Comparison of ENCODE assay signal across 14 cellular contexts in genomic region chr12:22190-22529, GRCh38. TPM values are rescaled to one million over a fixed set of nuclear protein-coding genes. Genes with fewer than 3 reads are reported as not detected.
DNase-seq lines count a peak whose midpoint lies in the region; ATAC-seq and TF ChIP-seq lines count a peak whose summit lies in the region.
"Had no signal": no experiment of that assay in that cellular context is flagged by ENCODE, and none has a peak within 500 bp of the region (broad histone marks: within the 10 kb centered on the region; RNA-seq: fewer than 3 reads in every experiment).

No MANE protein-coding gene starts in this region.

- H4K20me1 ChIP-seq in GM23338 (replicated peaks; ENCODE audit: insufficient read depth), result no peaks in the 10 kb centered on the region; the same call in 1 of the 2 replicates
- peaks cover 15% of the 10 kb centered on the region for H4K20me1 ChIP-seq in osteoblast (ENCODE audit: insufficient read depth, low read length)

- H3K4me3 ChIP-seq in GM06990 (replicated peaks; ENCODE audit: low read depth, low read length), result no peak overlapping the region
- no peak overlapping the region for H3K4me3 ChIP-seq in GM23338
- H3K4me3 ChIP-seq in osteoblast (ENCODE audit: insufficient read depth, low read length), result no peak overlapping the region

- H3K27ac ChIP-seq in GM23338 (ENCODE audit: low read depth) (no peak overlapping the region), osteoblast (ENCODE audit: low read depth, low read length) (no peak overlapping the region)

- H3K36me3 ChIP-seq in GM06990 (ENCODE audit: control insufficient read depth, insufficient read depth, low read length) (peaks cover 8% of the 10 kb centered on the region), GM23338 (ENCODE audit: insufficient read depth) (no peaks in the 10 kb centered on the region), osteoblast (ENCODE audit: insufficient read depth, low read length) (peaks cover 9% of the 10 kb centered on the region)

- no peaks in the 10 kb centered on the region for H3K79me2 ChIP-seq in GM23338 (replicated peaks; ENCODE audit: insufficient read depth)
- H3K79me2 ChIP-seq in osteoblast (ENCODE audit: insufficient read depth, low read length), result peaks cover 2% of the 10 kb centered on the region

- H3K9me3 ChIP-seq in osteoblast (ENCODE audit: low read depth, low read length), result no peaks in the 10 kb centered on the region

- no peaks in the 10 kb centered on the region for H3K4me1 ChIP-seq in GM23338 (ENCODE audit: insufficient read depth)
- H3K4me1 ChIP-seq in osteoblast (ENCODE audit: insufficient read depth, low read length), result no peaks in the 10 kb centered on the region

- no peak overlapping the region for H3K27ac Mint-ChIP-seq in GM23338
- H3K27ac Mint-ChIP-seq in central memory CD8-positive, alpha-beta T cell (ENCODE audit: low read depth), result peak overlapping the region; percentile 4
- H3K27ac Mint-ChIP-seq: activated B cell treated with CpG ODN at 0.5 μM for 24 hours had no signal

- no peak overlapping the region for H3K4me3 Mint-ChIP-seq in GM23338
- peak overlapping the region; percentile 1 for H3K4me3 Mint-ChIP-seq in central memory CD8-positive, alpha-beta T cell
- H3K4me3 Mint-ChIP-seq: activated B cell treated with CpG ODN at 0.5 μM for 24 hours had no signal

- H2AFZ ChIP-seq in GM23338, result no peak overlapping the region
- H2AFZ ChIP-seq in osteoblast (ENCODE audit: low read length), result no peak overlapping the region

- H3K4me1 Mint-ChIP-seq in GM23338, result no peaks in the 10 kb centered on the region
- H3K4me1 Mint-ChIP-seq in central memory CD8-positive, alpha-beta T cell, result peaks cover 25% of the 10 kb centered on the region

- H3K27me3 ChIP-seq in GM06990 (replicated peaks; ENCODE audit: control insufficient read depth, insufficient read depth, low read length) (no peaks in the 10 kb centered on the region), GM23338 (ENCODE audit: insufficient read depth) (no peaks in the 10 kb centered on the region), osteoblast (ENCODE audit: insufficient read depth, low read length) (no peaks in the 10 kb centered on the region)

- H3K36me3 Mint-ChIP-seq in GM23338 (ENCODE audit: low read depth), result peaks cover 12% of the 10 kb centered on the region; the same call in 2 of the 3 replicates
- H3K36me3 Mint-ChIP-seq in central memory CD8-positive, alpha-beta T cell (ENCODE audit: insufficient read depth), result peaks cover 13% of the 10 kb centered on the region

- no peaks in the 10 kb centered on the region for H3K27me3 Mint-ChIP-seq in GM23338 (ENCODE audit: insufficient read depth, low read depth, poor library complexity)
- no peaks in the 10 kb centered on the region for H3K27me3 Mint-ChIP-seq in central memory CD8-positive, alpha-beta T cell
- H3K27me3 Mint-ChIP-seq: activated B cell treated with CpG ODN at 0.5 μM for 24 hours had no signal

- ATAC-seq in GM23338, result peak; percentile 25; the same call in 1 of the 3 replicates
- no peak for ATAC-seq in central memory CD8-positive, alpha-beta T cell (replicated peaks; ENCODE audit: extremely low read depth, poor library complexity, severe bottlenecking)
- ATAC-seq: left colon had no signal

- H3K9me3 Mint-ChIP-seq in GM23338, result no peaks in the 10 kb centered on the region
- no peaks in the 10 kb centered on the region for H3K9me3 Mint-ChIP-seq in central memory CD8-positive, alpha-beta T cell
- H3K9me3 Mint-ChIP-seq: activated B cell treated with CpG ODN at 0.5 μM for 24 hours had no signal

- no peaks in the 10 kb centered on the region for H3F3A ChIP-seq in GM23338 (replicated peaks; ENCODE audit: low read depth)

- no peak overlapping the region for H3K4me2 ChIP-seq in GM23338
- H3K4me2 ChIP-seq in osteoblast (ENCODE audit: insufficient read depth, low read length), result no peak overlapping the region

- DNase-seq in GM06990 (ENCODE audit: extremely low read depth, insufficient read length) (no peak), GM23338 (ENCODE audit: low spot score) (no peak), osteoblast (ENCODE audit: insufficient read length, low spot score, missing footprints) (peak; percentile 71), NCI-H2171 treated with DMSO at 0.1 percent for 48 hours (lab: John Stamatoyannopoulos, UW) (no peak), NOMO-1 treated with dmso at 0.1 percent for 144 hours (lab: John Stamatoyannopoulos, UW; ENCODE audit: unreplicated experiment) (no peak), NCI-H1436 (lab: John Stamatoyannopoulos, UW) (no peak), NCI-H1417 treated with DMSO at 0.1 percent for 48 hours (lab: John Stamatoyannopoulos, UW) (no peak)
- no peak for DNase-seq in central memory CD8-positive, alpha-beta T cell (ENCODE audit: low spot score in 2 of 2)
- DNase-seq: activated B cell treated with CpG ODN at 0.5 μM for 24 hours, activated gamma-delta T cell treated with Interleukin-2 at 50 U/mL for 16 hours, DMS79, left colon, NCI-H446 treated with DMSO at 0.1 percent for 48 hours, SHP77 had no signal

- TF ChIP-seq CTCF in GM06990 (IDR thresholded peaks at IDR 0.05; ENCODE audit: insufficient read depth, low read length, poor library complexity, severe bottlenecking) (peak; percentile 37), GM23338 (conservative IDR thresholded peaks at IDR 0.05; ENCODE audit: low read depth in 2 of 2) (no peak; a peak in 1 of 4 replicates), osteoblast (IDR thresholded peaks at IDR 0.05; ENCODE audit: extremely low read depth, low read depth, low read length) (no peak)

- H3K9me2 ChIP-seq in GM23338 (ENCODE audit: insufficient read depth), result no peaks in the 10 kb centered on the region

TF ChIP-seq in GM23338, 12 proteins besides CTCF, POLR2A, EP300 and RAD21 (continues in another document):
- no peak for TF ChIP-seq ZNF462 (CRISPR knock-in tag; IDR thresholded peaks at IDR 0.05)
- no peak for TF ChIP-seq ZNF114 (CRISPR knock-in tag; IDR thresholded peaks at IDR 0.05)
- TF ChIP-seq EZH2phosphoT487 (IDR thresholded peaks at IDR 0.05; ENCODE audit: unreplicated experiment), result no peak
- no peak for TF ChIP-seq NANOG (IDR thresholded peaks at IDR 0.05; ENCODE audit: borderline replicate concordance)
- no peak for TF ChIP-seq EZH2 (IDR thresholded peaks at IDR 0.05; ENCODE audit: low read depth, unreplicated experiment)

RNA-seq across cellular contexts. Expression of gene IQSEC3, which starts 44.4 kb away (rescaled TPM):
- 2.1 and 3.8 TPM in 2 replicates for total RNA-seq in GM23338 (2014; rRNA removed; shearing (Covaris generic))
- 3.3 and 3.6 TPM in 2 replicates for polyA plus RNA-seq in GM23338 (2016; fragmentation: Nextera tagmentation; extraction: Ambion mirVana)
- 0.36 TPM in 1 of 2 replicates, not detected in the other for total RNA-seq in osteoblast
- total RNA-seq: activated B cell treated with CpG ODN at 0.5 μM for 24 hours had no signal
